23 cellular contexts compared by ENCODE assay signal in genomic region chr20:62991863-62992262, GRCh38. TPM values are rescaled to one million over a fixed set of nuclear protein-coding genes. Genes with fewer than 3 reads are reported as not detected.
DNase-seq lines count a peak whose midpoint lies in the region; ATAC-seq, FAIRE-seq and TF ChIP-seq lines count a peak whose summit lies in the region.
"Had no signal": no experiment of that assay in that cellular context is flagged by ENCODE, and none has a peak within 500 bp of the region (broad histone marks: within the 10 kb centered on the region; RNA-seq: fewer than 3 reads in every experiment).

No MANE protein-coding gene starts in this region.

- CTCF ChIA-PET in K562 (lab: Yijun Ruan, JAX; ENCODE audit: low intra/inter-chr PET ratio) = no interaction called here

- H3K27ac ChIP-seq in WERI-Rb-1 (peak overlapping the region; percentile 44), K562 (ENCODE audit: extremely low read depth, low read depth, low read length) (no peak overlapping the region), prostate gland (no peak overlapping the region)
- H3K27ac ChIP-seq: 22Rv1, A549, C4-2B had no signal

- no peak overlapping the region for H3K27ac Mint-ChIP-seq in stimulated activated naive B cell treated with anti-CD40 and anti-IgM and Interleukin-4, amounts not matched to agents 10 μg/mL and 1 μg/mL and 100 μg/mL, for 72 hours
- no peak overlapping the region for H3K27ac Mint-ChIP-seq in stimulated activated memory B cell treated with anti-CD40 and anti-IgM and Interleukin-4, amounts not matched to agents 10 μg/mL and 1 μg/mL and 100 μg/mL, for 72 hours
- H3K27ac Mint-ChIP-seq: CD4-positive, alpha-beta T cell; CD8-positive, alpha-beta T cell had no signal

- peaks cover 7% of the 10 kb centered on the region for H4K20me1 ChIP-seq in K562 (replicated peaks; ENCODE audit: control insufficient read depth, insufficient read depth, low read length)

- no peaks in the 10 kb centered on the region for H3K9me3 ChIP-seq in WERI-Rb-1 (ENCODE audit: severe bottlenecking)
- H3K9me3 ChIP-seq in K562 (replicated peaks; ENCODE audit: control insufficient read depth, insufficient read depth, low read depth, low read length) = no peaks in the 10 kb centered on the region
- no peaks in the 10 kb centered on the region for H3K9me3 ChIP-seq in BE2C
- no peaks in the 10 kb centered on the region for H3K9me3 ChIP-seq in prostate gland
- H3K9me3 ChIP-seq: A549 had no signal

- H3K36me3 Mint-ChIP-seq in stimulated activated naive B cell treated with anti-CD40 and anti-IgM and Interleukin-4, amounts not matched to agents 10 μg/mL and 1 μg/mL and 100 μg/mL, for 72 hours = no peaks in the 10 kb centered on the region
- H3K36me3 Mint-ChIP-seq in stimulated activated memory B cell treated with anti-CD40 and anti-IgM and Interleukin-4, amounts not matched to agents 10 μg/mL and 1 μg/mL and 100 μg/mL, for 72 hours = no peaks in the 10 kb centered on the region
- H3K36me3 Mint-ChIP-seq: CD8-positive, alpha-beta T cell had no signal

- in situ Hi-C loops in K562 (cut with MboI) = no loop called here

- H3K4me2 ChIP-seq in K562 (ENCODE audit: insufficient read depth, low read length) = no peak overlapping the region
- H3K4me2 ChIP-seq: A549 had no signal

- POLR2A ChIA-PET in K562 (lab: Yijun Ruan, JAX) = interaction anchor here (0.6 kb wide), 1 partner anchor 529 kb away, joined by 3 read pairs; no protein-coding TSS in a partner anchor

- FAIRE-seq in K562 (lab: Jason Lieb, UNC) = peak; percentile 6
- FAIRE-seq: A549, D721Med, G401.6, GM12892, GM18507 had no signal

- H3K9ac ChIP-seq in K562 (ENCODE audit: insufficient read depth in 1 of 2, low read depth in 2 of 2, low read length in 2 of 2) = no peak overlapping the region

- H3K79me2 ChIP-seq in K562 (ENCODE audit: control insufficient read depth, insufficient read depth, low read length) = no peaks in the 10 kb centered on the region

- no peak for TF ChIP-seq EP300 in K562 (IDR thresholded peaks at IDR 0.05; ENCODE audit: low read length)

- no peak for TF ChIP-seq RAD21 in K562 (CRISPR knock-in tag; conservative IDR thresholded peaks at IDR 0.05 in 1 of 2, IDR thresholded peaks at IDR 0.05 in 1 of 2)

- H3K36me3 ChIP-seq in WERI-Rb-1 = no peaks in the 10 kb centered on the region
- no peaks in the 10 kb centered on the region for H3K36me3 ChIP-seq in K562 (ENCODE audit: control insufficient read depth, insufficient read depth, low read length)
- no peaks in the 10 kb centered on the region for H3K36me3 ChIP-seq in BE2C
- H3K36me3 ChIP-seq in prostate gland = no peaks in the 10 kb centered on the region

- peaks cover 5 to 20% of the 10 kb centered on the region in 2 donors for H3K4me1 Mint-ChIP-seq in stimulated activated naive B cell treated with anti-CD40 and anti-IgM and Interleukin-4, amounts not matched to agents 10 μg/mL and 1 μg/mL and 100 μg/mL, for 72 hours
- peaks cover 4% of the 10 kb centered on the region for H3K4me1 Mint-ChIP-seq in stimulated activated memory B cell treated with anti-CD40 and anti-IgM and Interleukin-4, amounts not matched to agents 10 μg/mL and 1 μg/mL and 100 μg/mL, for 72 hours

- 2% methylated on average over 6 of the region's 6 CpGs for WGBS in K562 (ENCODE audit: insufficient coverage, low coverage, missing lambda C conversion rate)
- 72% methylated on average over 6 of the region's 6 CpGs for WGBS in prostate gland

- no peak overlapping the region for H3K4me3 Mint-ChIP-seq in stimulated activated naive B cell treated with anti-CD40 and anti-IgM and Interleukin-4, amounts not matched to agents 10 μg/mL and 1 μg/mL and 100 μg/mL, for 72 hours
- H3K4me3 Mint-ChIP-seq in stimulated activated memory B cell treated with anti-CD40 and anti-IgM and Interleukin-4, amounts not matched to agents 10 μg/mL and 1 μg/mL and 100 μg/mL, for 72 hours = no peak overlapping the region
- H3K4me3 Mint-ChIP-seq: CD4-positive, alpha-beta T cell; CD8-positive, alpha-beta T cell had no signal

- H3K4me3 ChIP-seq in WERI-Rb-1 (ENCODE audit: low read depth, low read length) (no peak overlapping the region), K562 (no peak overlapping the region), BE2C (ENCODE audit: low read depth, low read length) (no peak overlapping the region), prostate gland (no peak overlapping the region)
- H3K4me3 ChIP-seq: A549 had no signal

- no peak overlapping the region for H2AFZ ChIP-seq in K562 (ENCODE audit: low read depth, low read length)

- DNase-seq in left ventricle myocardium superior = peak; percentile 3
- no peak for DNase-seq in cardiac septum (ENCODE audit: low spot score)
- no peak for DNase-seq in WERI-Rb-1
- no peak for DNase-seq in K562 (ENCODE audit: extremely low read depth in 1 of 4, low spot score in 3 of 4)
- no peak for DNase-seq in stimulated activated naive B cell treated with anti-CD40 and anti-IgM and Interleukin-4, amounts not matched to agents 10 μg/mL and 1 μg/mL and 100 μg/mL, for 72 hours
- DNase-seq in BE2C = no peak
- DNase-seq in prostate gland (ENCODE audit: low spot score) = no peak
- DNase-seq: Caco-2; Calu3; CD4-positive, alpha-beta T cell; CD8-positive, alpha-beta T cell; DMS79 treated with DMSO at 0.1 percent for 48 hours; GF-D8 had no signal

- BruUV-seq in K562 (replicated peaks; lab: Mats Ljungman, UMichigan) = no TSS peak

- H3K4me1 ChIP-seq in K562 (replicated peaks in 1 of 2; ENCODE audit: control insufficient read depth in 2 of 2, insufficient read depth in 2 of 2, low read length in 2 of 2) (peaks cover 0 to 16% of the 10 kb centered on the region in 2 experiments; a peak in 2 of 5 replicates), BE2C (no peaks in the 10 kb centered on the region), prostate gland (replicated peaks) (no peaks in the 10 kb centered on the region)
- H3K4me1 ChIP-seq: A549 had no signal

- intact Hi-C loops in left ventricle myocardium superior (cut with micrococcal nuclease) (no loop called here), cardiac septum (cut with DNase I) (no loop called here), K562 (cut with micrococcal nuclease) (no loop called here), prostate gland (cut with DNase I) (no loop called here)

- TF ChIP-seq POLR2A in K562 (conservative IDR thresholded peaks at IDR 0.05) = no peak
- no peak for TF ChIP-seq POLR2A in prostate gland (IDR thresholded peaks at IDR 0.05)

- no peak for ATAC-seq in left ventricle myocardium superior
- no peak for ATAC-seq in K562
- peak; percentile 39 to 57 for ATAC-seq in stimulated activated naive B cell treated with anti-CD40 and anti-IgM and Interleukin-4, amounts not matched to agents 10 μg/mL and 1 μg/mL and 100 μg/mL, for 72 hours (replicated peaks)
- no peak for ATAC-seq in stimulated activated memory B cell treated with anti-CD40 and anti-IgM and Interleukin-4, amounts not matched to agents 10 μg/mL and 1 μg/mL and 100 μg/mL, for 72 hours
- ATAC-seq: CD8-positive, alpha-beta T cell had no signal

- H3K9me1 ChIP-seq in K562 (ENCODE audit: control insufficient read depth, insufficient read depth, low read length) = no peaks in the 10 kb centered on the region

- no peaks in the 10 kb centered on the region for H3K9me3 Mint-ChIP-seq in stimulated activated naive B cell treated with anti-CD40 and anti-IgM and Interleukin-4, amounts not matched to agents 10 μg/mL and 1 μg/mL and 100 μg/mL, for 72 hours
- no peaks in the 10 kb centered on the region for H3K9me3 Mint-ChIP-seq in stimulated activated memory B cell treated with anti-CD40 and anti-IgM and Interleukin-4, amounts not matched to agents 10 μg/mL and 1 μg/mL and 100 μg/mL, for 72 hours
- H3K9me3 Mint-ChIP-seq: CD4-positive, alpha-beta T cell; CD8-positive, alpha-beta T cell had no signal

- H3K27me3 ChIP-seq in WERI-Rb-1 (ENCODE audit: insufficient read depth, low read depth, severe bottlenecking) (no peaks in the 10 kb centered on the region), K562 (ENCODE audit: control insufficient read depth in 2 of 2, insufficient read depth in 2 of 2, low read length in 2 of 2) (peaks cover 58 to 84% of the 10 kb centered on the region in 2 experiments), BE2C (peaks cover 70% of the 10 kb centered on the region), prostate gland (replicated peaks; ENCODE audit: insufficient read depth) (peaks cover 8% of the 10 kb centered on the region)

- TF ChIP-seq CTCF in WERI-Rb-1 (IDR thresholded peaks at IDR 0.05; ENCODE audit: low read depth, low read length) (no peak), K562 (IDR thresholded peaks at IDR 0.05 in 2 of 3, conservative IDR thresholded peaks at IDR 0.05 in 1 of 3; ENCODE audit: insufficient read depth in 2 of 3, low read depth in 1 of 3, low read length in 3 of 3) (no peak), BE2C (IDR thresholded peaks at IDR 0.05; ENCODE audit: low read depth, low read length) (no peak), prostate gland (IDR thresholded peaks at IDR 0.05) (no peak)

- peaks cover 53 to 75% of the 10 kb centered on the region in 2 donors for H3K27me3 Mint-ChIP-seq in stimulated activated naive B cell treated with anti-CD40 and anti-IgM and Interleukin-4, amounts not matched to agents 10 μg/mL and 1 μg/mL and 100 μg/mL, for 72 hours
- peaks cover 74% of the 10 kb centered on the region for H3K27me3 Mint-ChIP-seq in stimulated activated memory B cell treated with anti-CD40 and anti-IgM and Interleukin-4, amounts not matched to agents 10 μg/mL and 1 μg/mL and 100 μg/mL, for 72 hours

RNA-seq across cellular contexts. Expression of gene BHLHE23, which starts 14.9 kb away (rescaled TPM):
- not detected for total RNA-seq in left ventricle myocardium superior
- not detected for total RNA-seq in cardiac septum
- not detected in 2 replicates for total RNA-seq in K562 (2011; cell fraction: chromatin; rRNA removed; ENCODE audit: low replicate concordance)
- not detected in 2 replicates for total RNA-seq in K562 (2011; cell fraction: nucleolus; rRNA removed)
- total RNA-seq in K562 (2011; cell fraction: nucleoplasm; rRNA removed) = not detected in 2 replicates
- total RNA-seq in K562 (2014; rRNA removed) = not detected in 2 replicates
- total RNA-seq in K562 (2014; rRNA removed; fragmentation: Illumina TruSeq; extraction: Trizol) = not detected in 2 replicates
- total RNA-seq in K562 (2015; rRNA removed; fragmentation: Illumina TruSeq; extraction: Trizol) = not detected in 2 replicates
- total RNA-seq in K562 (2021) = not detected in 2 replicates
- not detected in 2 replicates for polyA plus RNA-seq in K562 (2011; rRNA removed)
- not detected in 2 replicates for polyA plus RNA-seq in K562 (2011; cell fraction: cytosol; rRNA removed)
- polyA plus RNA-seq in K562 (2011; cell fraction: nucleus; rRNA removed) = not detected in 2 replicates
- not detected in 2 replicates for polyA plus RNA-seq in K562 (2012)
- not detected in 2 replicates for polyA plus RNA-seq in K562 (2014; fragmentation: Illumina TruSeq; extraction: Trizol)
- polyA plus RNA-seq in K562 (2014; fragmentation: Nextera tagmentation; extraction: Ambion mirVana) = not detected
- not detected in 2 replicates for polyA plus RNA-seq in K562 (2014; rRNA removed)
- not detected in 2 replicates for polyA minus RNA-seq in K562 (2011; rRNA and poly(A)+ RNA removed)
- not detected in 2 replicates for polyA minus RNA-seq in K562 (2011; cell fraction: cytosol; rRNA and poly(A)+ RNA removed)
- not detected in 2 replicates for polyA minus RNA-seq in K562 (2011; cell fraction: nucleus; rRNA and poly(A)+ RNA removed)
- not detected for polyA plus RNA-seq in BE2C (2012; ENCODE audit: insufficient read depth, insufficient read length, low read depth)
- total RNA-seq in prostate gland = 1 to 10 TPM in 1 of 2 donors, not detected in 1; 4.0 TPM
- total RNA-seq: A172; Calu3; CD4-positive, alpha-beta T cell had no signal
- polyA plus RNA-seq: A549, BJ had no signal

RNA-seq across cellular contexts. Expression of gene SLC17A9, which starts 39.4 kb away (rescaled TPM):
- total RNA-seq in left ventricle myocardium superior = 1.5 TPM
- 1.7 TPM for total RNA-seq in cardiac septum
- total RNA-seq in K562 (2011; cell fraction: chromatin; rRNA removed; ENCODE audit: low replicate concordance) = not detected in 2 replicates
- total RNA-seq in K562 (2011; cell fraction: nucleolus; rRNA removed) = 0.13 TPM in 1 of 2 replicates, not detected in the other
- total RNA-seq in K562 (2011; cell fraction: nucleoplasm; rRNA removed) = 0.15 TPM in 1 of 2 replicates, not detected in the other
- not detected in 2 replicates for total RNA-seq in K562 (2014; rRNA removed)
- not detected in 2 replicates for total RNA-seq in K562 (2014; rRNA removed; fragmentation: Illumina TruSeq; extraction: Trizol)
- not detected in 2 replicates for total RNA-seq in K562 (2015; rRNA removed; fragmentation: Illumina TruSeq; extraction: Trizol)
- 0.27 and 0.31 TPM in 2 replicates for total RNA-seq in K562 (2021)
- polyA plus RNA-seq in K562 (2011; rRNA removed) = not detected in 2 replicates
- polyA plus RNA-seq in K562 (2011; cell fraction: cytosol; rRNA removed) = 0.03 TPM in 1 of 2 replicates, not detected in the other
- polyA plus RNA-seq in K562 (2011; cell fraction: nucleus; rRNA removed) = 0.06 and 0.10 TPM in 2 replicates
- polyA plus RNA-seq in K562 (2012) = 0.03 TPM in 1 of 2 replicates, not detected in the other
- not detected in 2 replicates for polyA plus RNA-seq in K562 (2014; fragmentation: Illumina TruSeq; extraction: Trizol)
- not detected for polyA plus RNA-seq in K562 (2014; fragmentation: Nextera tagmentation; extraction: Ambion mirVana)
- polyA plus RNA-seq in K562 (2014; rRNA removed) = 0.04 and 0.05 TPM in 2 replicates
- polyA minus RNA-seq in K562 (2011; rRNA and poly(A)+ RNA removed) = not detected in 2 replicates
- polyA minus RNA-seq in K562 (2011; cell fraction: cytosol; rRNA and poly(A)+ RNA removed) = not detected in 2 replicates
- not detected in 2 replicates for polyA minus RNA-seq in K562 (2011; cell fraction: nucleus; rRNA and poly(A)+ RNA removed)
- polyA plus RNA-seq in BE2C (2012; ENCODE audit: insufficient read depth, insufficient read length, low read depth) = 10.3 TPM
- total RNA-seq in prostate gland = 1 to 10 TPM in 1 of 2 donors, under 1 TPM in 1; 0.41 to 3.5 TPM
- total RNA-seq: A172 had no signal

RNA-seq across cellular contexts. Expression of gene GID8, which starts 53.9 kb away (rescaled TPM):
- 16.1 TPM for total RNA-seq in left ventricle myocardium superior
- 16.4 TPM for total RNA-seq in cardiac septum
- total RNA-seq in K562 (2011; cell fraction: chromatin; rRNA removed; ENCODE audit: low replicate concordance) = 26.6 and 28.0 TPM in 2 replicates
- total RNA-seq in K562 (2011; cell fraction: nucleolus; rRNA removed) = 15.2 and 19.5 TPM in 2 replicates
- 23.8 and 32.1 TPM in 2 replicates for total RNA-seq in K562 (2011; cell fraction: nucleoplasm; rRNA removed)
- total RNA-seq in K562 (2014; rRNA removed) = 22.2 and 26.0 TPM in 2 replicates
- 21.8 and 23.4 TPM in 2 replicates for total RNA-seq in K562 (2014; rRNA removed; fragmentation: Illumina TruSeq; extraction: Trizol)
- 22.4 and 23.0 TPM in 2 replicates for total RNA-seq in K562 (2015; rRNA removed; fragmentation: Illumina TruSeq; extraction: Trizol)
- 29.0 and 31.6 TPM in 2 replicates for total RNA-seq in K562 (2021)
- polyA plus RNA-seq in K562 (2011; rRNA removed) = 24.6 and 26.3 TPM in 2 replicates
- 20.8 and 25.4 TPM in 2 replicates for polyA plus RNA-seq in K562 (2011; cell fraction: cytosol; rRNA removed)
- 19.8 and 21.7 TPM in 2 replicates for polyA plus RNA-seq in K562 (2011; cell fraction: nucleus; rRNA removed)
- 21.3 and 23.2 TPM in 2 replicates for polyA plus RNA-seq in K562 (2012)
- 22.2 TPM in 2 replicates for polyA plus RNA-seq in K562 (2014; fragmentation: Illumina TruSeq; extraction: Trizol)
- polyA plus RNA-seq in K562 (2014; fragmentation: Nextera tagmentation; extraction: Ambion mirVana) = 10 to 100 TPM in 1 of 2 experiments, 1 to 10 TPM in 1; 7.5 to 12.9 TPM
- 24.9 and 25.7 TPM in 2 replicates for polyA plus RNA-seq in K562 (2014; rRNA removed)
- 31.4 and 32.6 TPM in 2 replicates for polyA minus RNA-seq in K562 (2011; rRNA and poly(A)+ RNA removed)
- 15.6 and 17.0 TPM in 2 replicates for polyA minus RNA-seq in K562 (2011; cell fraction: cytosol; rRNA and poly(A)+ RNA removed)
- polyA minus RNA-seq in K562 (2011; cell fraction: nucleus; rRNA and poly(A)+ RNA removed) = 6.1 and 10.0 TPM in 2 replicates
- polyA plus RNA-seq in BE2C (2012; ENCODE audit: insufficient read depth, insufficient read length, low read depth) = 85.9 TPM
- total RNA-seq in prostate gland = 10 to 100 TPM; 38.7 to 42.7 TPM

Comparison
In these comparisons a context has a peak if more than half of its experiments do, and no peak if none do; other contexts are left out.
1. ATAC-seq: peak in stimulated activated naive B cell treated with anti-CD40 and anti-IgM and Interleukin-4, amounts not matched to agents 10 μg/mL and 1 μg/mL and 100 μg/mL, for 72 hours (2 of 2); none in left ventricle myocardium superior (single experiment), K562 (single experiment) and stimulated activated memory B cell treated with anti-CD40 and anti-IgM and Interleukin-4, amounts not matched to agents 10 μg/mL and 1 μg/mL and 100 μg/mL, for 72 hours (single experiment).